Comparison of ENCODE assay signal across 1 cellular context in genomic region chr1:248843687-248844086, GRCh38.
TF ChIP-seq lines count a peak whose summit lies in the region.

No MANE protein-coding gene starts in this region.

TF ChIP-seq in GM12878, 131 proteins besides CTCF, POLR2A, EP300 and RAD21:
- no peak for TF ChIP-seq CUX1 (IDR thresholded peaks at IDR 0.05; ENCODE audit: insufficient replicate concordance, low read depth, low read length)
- no peak for TF ChIP-seq CHD2 (IDR thresholded peaks at IDR 0.05; ENCODE audit: borderline replicate concordance, low read depth, low read length)
- no peak for TF ChIP-seq SUPT20H (IDR thresholded peaks at IDR 0.05; ENCODE audit: borderline replicate concordance, control insufficient read depth, low read depth, low read length)
- TF ChIP-seq GABPA (IDR thresholded peaks at IDR 0.05; ENCODE audit: low read depth), result no peak
- TF ChIP-seq ZNF687 (IDR thresholded peaks at IDR 0.05), result no peak
- TF ChIP-seq POU2F2 (IDR thresholded peaks at IDR 0.05; ENCODE audit: borderline replicate concordance, low read depth, low read length), result no peak
- TF ChIP-seq CHD4 (IDR thresholded peaks at IDR 0.05), result no peak
- TF ChIP-seq TARDBP (IDR thresholded peaks at IDR 0.05; ENCODE audit: borderline replicate concordance), result no peak
- no peak for TF ChIP-seq ZNF24 (IDR thresholded peaks at IDR 0.05)
- no peak for TF ChIP-seq CEBPZ (IDR thresholded peaks at IDR 0.05; ENCODE audit: low read depth, low read length)
- no peak for TF ChIP-seq SMAD5 (IDR thresholded peaks at IDR 0.05; ENCODE audit: low read depth)
- no peak for TF ChIP-seq HDGF (IDR thresholded peaks at IDR 0.05)
- TF ChIP-seq CBFB (IDR thresholded peaks at IDR 0.05; ENCODE audit: low read depth), result no peak
- no peak for TF ChIP-seq MAX (IDR thresholded peaks at IDR 0.05; ENCODE audit: low read depth, low read length)
- TF ChIP-seq PBX3 (IDR thresholded peaks at IDR 0.05; ENCODE audit: insufficient replicate concordance, low read depth, low read length), result no peak
- TF ChIP-seq CEBPB (IDR thresholded peaks at IDR 0.05; ENCODE audit: borderline replicate concordance in 1 of 2, low read depth in 2 of 2, low read length in 2 of 2), result no peak
- no peak for TF ChIP-seq ZNF217 (IDR thresholded peaks at IDR 0.05)
- TF ChIP-seq IKZF1 (conservative IDR thresholded peaks at IDR 0.05), result no peak
